In the genomic region with DNA sequence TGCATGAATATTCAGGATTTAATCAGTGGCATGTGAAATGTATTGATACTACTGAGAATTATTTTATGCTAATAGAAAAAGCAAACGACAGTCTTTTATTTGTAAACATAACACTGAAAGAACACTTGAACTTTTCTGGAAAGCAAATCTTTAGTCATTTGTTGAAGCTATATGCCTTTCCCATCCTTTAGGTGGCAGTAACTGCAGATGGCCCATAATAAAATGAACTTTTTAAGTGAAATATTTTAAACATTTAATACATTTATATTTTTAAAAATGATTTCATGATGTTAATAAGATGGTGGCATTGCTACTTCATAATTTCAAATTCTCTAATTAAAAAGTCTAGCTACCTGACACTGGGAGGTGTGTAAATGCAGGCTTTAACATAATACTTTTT, we compare ENCODE assay signal across 20 cellular contexts. TPM values are rescaled to one million over a fixed set of nuclear protein-coding genes. Genes with fewer than 3 reads are reported as not detected.
DNase-seq lines count a peak whose midpoint lies in the region; ATAC-seq and TF ChIP-seq lines count a peak whose summit lies in the region.
"Had no signal": no experiment of that assay in that cellular context is flagged by ENCODE, and none has a peak within 500 bp of the region (broad histone marks: within the 10 kb centered on the region; RNA-seq: fewer than 3 reads in every experiment).

No MANE protein-coding gene starts in this region.

- peak overlapping the region; percentile 88 for H3K27ac ChIP-seq in Panc1 (ENCODE audit: low read length)
- H3K27ac ChIP-seq in osteoblast (ENCODE audit: low read depth, low read length) = no peak overlapping the region
- H3K27ac ChIP-seq: neutrophil, suprapubic skin had no signal

- DNase-seq in BJ (ENCODE audit: low read depth) (no peak), Panc1 (ENCODE audit: low read depth, low spot score) (no peak), endothelial cell (ENCODE audit: low spot score) (no peak), osteoblast (ENCODE audit: insufficient read length, low spot score, missing footprints) (peak; percentile 61), cerebellar cortex (ENCODE audit: low spot score) (no peak)
- no peak for DNase-seq in activated CD8-positive, alpha-beta memory T cell treated with anti-CD3 and anti-CD28 coated beads for 24 hours
- DNase-seq: activated CD4-positive, alpha-beta T cell treated with anti-CD3 and anti-CD28 coated beads, Interleukin-2, amount 50 U/mL, for 4 hours; anterior cingulate cortex; COR-L47; effector memory CD4-positive, alpha-beta T cell; GDM1; immature natural killer cell; NCI-H2107; NCI-H82 had no signal

- peaks cover 13% of the 10 kb centered on the region for H3K4me1 ChIP-seq in Panc1 (ENCODE audit: control insufficient read depth, insufficient read depth, low read length)
- peaks cover 4% of the 10 kb centered on the region for H3K4me1 ChIP-seq in osteoblast (ENCODE audit: insufficient read depth, low read length)
- H3K4me1 ChIP-seq: suprapubic skin had no signal

- no peak overlapping the region for H3K4me2 ChIP-seq in osteoblast (ENCODE audit: insufficient read depth, low read length)

- no peak overlapping the region for H3K4me3 ChIP-seq in BJ (ENCODE audit: low read depth, low read length)
- no peak overlapping the region for H3K4me3 ChIP-seq in Panc1 (ENCODE audit: low read depth in 2 of 2, low read length in 2 of 2)
- no peak overlapping the region for H3K4me3 ChIP-seq in osteoblast (ENCODE audit: insufficient read depth, low read length)
- H3K4me3 ChIP-seq: suprapubic skin had no signal

- no peaks in the 10 kb centered on the region for H3K36me3 Mint-ChIP-seq in endothelial cell (ENCODE audit: low read depth, unreplicated experiment)
- H3K36me3 Mint-ChIP-seq: immature natural killer cell had no signal

- H3K9me3 Mint-ChIP-seq in endothelial cell (ENCODE audit: unreplicated experiment) = no peaks in the 10 kb centered on the region
- H3K9me3 Mint-ChIP-seq: activated T-helper 1 cell treated with anti-CD3 and anti-CD28 coated beads, Interleukin-12 subunit alpha, Interleukin-12 subunit beta, Interleukin-2, Interleukin-4 antibody, amounts not matched to agents 30 ng/mL and 10 ng/mL and 1 ng/mL, durations not matched to agents 14 hours and 24 hours and 36 hours; immature natural killer cell; T-helper 2 cell treated with Interferon-gamma antibody and Interleukin-4, amounts not matched to agents 5 μg/mL and 100 μg/mL, for 36 hours had no signal

- intact Hi-C loops in Panc1 (cut with micrococcal nuclease; ENCODE audit: unreplicated experiment) = loop anchor here (5.0 kb wide), 1 partner anchor 502 kb away; no protein-coding TSS in a partner anchor

- H2AFZ ChIP-seq in osteoblast (ENCODE audit: low read length) = no peak overlapping the region

- no peak overlapping the region for H3K4me3 Mint-ChIP-seq in endothelial cell (ENCODE audit: unreplicated experiment)
- H3K4me3 Mint-ChIP-seq: activated T-helper 1 cell treated with anti-CD3 and anti-CD28 coated beads, Interleukin-12 subunit alpha, Interleukin-12 subunit beta, Interleukin-2, Interleukin-4 antibody, amounts not matched to agents 30 ng/mL and 10 ng/mL and 1 ng/mL, durations not matched to agents 14 hours and 24 hours and 36 hours; immature natural killer cell; memory B cell; T-helper 2 cell treated with Interferon-gamma antibody and Interleukin-4, amounts not matched to agents 5 μg/mL and 100 μg/mL, for 36 hours had no signal

- no TSS peak for BruUV-seq in Panc1 (replicated peaks; lab: Mats Ljungman, UMichigan)

- H3K36me3 ChIP-seq in BJ (ENCODE audit: control insufficient read depth, insufficient read depth, low read length) (no peaks in the 10 kb centered on the region), Panc1 (ENCODE audit: control insufficient read depth, insufficient read depth, low read length) (no peaks in the 10 kb centered on the region), osteoblast (ENCODE audit: insufficient read depth, low read length) (no peaks in the 10 kb centered on the region)
- H3K36me3 ChIP-seq: neutrophil, suprapubic skin had no signal

- TF ChIP-seq CTCF in BJ (IDR thresholded peaks at IDR 0.05; ENCODE audit: insufficient read depth, low read depth, low read length) (peak; percentile 50), Panc1 (IDR thresholded peaks at IDR 0.05) (peak; percentile 16; the same call in 1 of the 2 replicates), endothelial cell (IDR thresholded peaks at IDR 0.05; ENCODE audit: unreplicated experiment) (peak; percentile 23), osteoblast (IDR thresholded peaks at IDR 0.05; ENCODE audit: extremely low read depth, low read depth, low read length) (peak; percentile 55)

- CTCF ChIA-PET in BJ (lab: Yijun Ruan, JAX) = interaction anchor here (0.6 to 6.3 kb wide), 3 partner anchors 410 to 509 kb away, joined by 3 to 98 read pairs (median 3); a partner anchor contains a TSS
- CTCF ChIA-PET in Panc1 (lab: Charles Lee) = no interaction called here

- no peaks in the 10 kb centered on the region for H3K79me2 ChIP-seq in osteoblast (ENCODE audit: insufficient read depth, low read length)

- H3K27me3 ChIP-seq in BJ (ENCODE audit: control insufficient read depth, insufficient read depth, low read length) = no peaks in the 10 kb centered on the region
- no peaks in the 10 kb centered on the region for H3K27me3 ChIP-seq in Panc1 (ENCODE audit: control insufficient read depth, insufficient read depth, low read length)
- no peaks in the 10 kb centered on the region for H3K27me3 ChIP-seq in osteoblast (ENCODE audit: insufficient read depth, low read length)
- H3K27me3 ChIP-seq: neutrophil, suprapubic skin had no signal

- in situ Hi-C loops in Panc1 (cut with HindIII; ENCODE audit: low pct_unique_long_range_greater_than_20kb, low sequenced_read_pairs) = no loop called here

- H3K27ac Mint-ChIP-seq in endothelial cell (ENCODE audit: unreplicated experiment) = no peak overlapping the region
- H3K27ac Mint-ChIP-seq: activated T-helper 1 cell treated with anti-CD3 and anti-CD28 coated beads, Interleukin-12 subunit alpha, Interleukin-12 subunit beta, Interleukin-2, Interleukin-4 antibody, amounts not matched to agents 30 ng/mL and 10 ng/mL and 1 ng/mL, durations not matched to agents 14 hours and 24 hours and 36 hours; immature natural killer cell; memory B cell; T-helper 2 cell treated with Interferon-gamma antibody and Interleukin-4, amounts not matched to agents 5 μg/mL and 100 μg/mL, for 36 hours had no signal

- H4K20me1 ChIP-seq in osteoblast (ENCODE audit: insufficient read depth, low read length) = no peaks in the 10 kb centered on the region

- no peak for ATAC-seq in Panc1
- ATAC-seq in HG03469 (IDR thresholded peaks at IDR 0.05; ENCODE audit: unreplicated experiment) = no peak

- H3K9me3 ChIP-seq in Panc1 (ENCODE audit: control insufficient read depth, insufficient read depth, low read depth, low read length) (peaks cover 24% of the 10 kb centered on the region; the same call in 1 of the 2 replicates), osteoblast (ENCODE audit: low read depth, low read length) (no peaks in the 10 kb centered on the region)
- H3K9me3 ChIP-seq: neutrophil, suprapubic skin had no signal

- H3K27me3 Mint-ChIP-seq in endothelial cell (ENCODE audit: unreplicated experiment) = no peaks in the 10 kb centered on the region

- POLR2A ChIA-PET in BJ (lab: Charles Lee) (no interaction called here), Panc1 (lab: Charles Lee) (interaction anchor here (0.6 kb wide), 1 partner anchor 511 kb away, joined by 3 read pairs; no protein-coding TSS in a partner anchor)

- no peaks in the 10 kb centered on the region for H3K4me1 Mint-ChIP-seq in endothelial cell (ENCODE audit: unreplicated experiment)
- H3K4me1 Mint-ChIP-seq: immature natural killer cell had no signal

RNA-seq across cellular contexts. Expression of a gene that starts 13.9 kb away (rescaled TPM):
- polyA plus RNA-seq in BJ (2011; rRNA removed) = 10.4 and 27.4 TPM in 2 replicates
- 7.0 and 8.7 TPM in 2 replicates for polyA minus RNA-seq in BJ (2011; rRNA and poly(A)+ RNA removed)
- 161 TPM for total RNA-seq in Panc1 (2021; ENCODE audit: unreplicated experiment)
- 60.4 TPM for polyA plus RNA-seq in Panc1 (2012; ENCODE audit: insufficient read length)
- total RNA-seq in endothelial cell (ENCODE audit: unreplicated experiment) = 53.2 TPM
- 37.4 and 45.6 TPM in 2 replicates for total RNA-seq in osteoblast

RNA-seq across cellular contexts. Expression of a gene that starts 44.7 kb away (rescaled TPM):
- 175 and 214 TPM in 2 replicates for polyA plus RNA-seq in BJ (2011; rRNA removed)
- polyA minus RNA-seq in BJ (2011; rRNA and poly(A)+ RNA removed) = 60.5 and 88.3 TPM in 2 replicates
- total RNA-seq in Panc1 (2021; ENCODE audit: unreplicated experiment) = 11.5 TPM
- polyA plus RNA-seq in Panc1 (2012; ENCODE audit: insufficient read length) = 9.7 TPM
- total RNA-seq in endothelial cell (ENCODE audit: unreplicated experiment) = 0.38 TPM
- 83.2 and 89.3 TPM in 2 replicates for total RNA-seq in osteoblast
